ENCODE assay signal across 30 cellular contexts in genomic region chr19:17351815-17352435, GRCh38. TPM values are rescaled to one million over a fixed set of nuclear protein-coding genes. Genes with fewer than 3 reads are reported as not detected.
DNase-seq lines count a peak whose midpoint lies in the region; ATAC-seq and TF ChIP-seq lines count a peak whose summit lies in the region.
"Had no signal": no experiment of that assay in that cellular context is flagged by ENCODE, and none has a peak within 500 bp of the region (broad histone marks: within the 10 kb centered on the region; RNA-seq: fewer than 3 reads in every experiment).

No MANE protein-coding gene starts in this region.

- H3K36me3 ChIP-seq in spleen = peaks cover 0 to 32% (median 0%) of the 10 kb centered on the region in 6 donors
- H3K36me3 ChIP-seq: esophagus muscularis mucosa, heart right ventricle, MG63, pancreas, tibial nerve had no signal

- peaks cover 9 to 77% (median 53%) of the 10 kb centered on the region in 6 donors for H3K4me1 ChIP-seq in spleen
- H3K4me1 ChIP-seq: pancreas had no signal

- H3K27me3 ChIP-seq in spleen (replicated peaks in 1 of 7) = peaks cover 0 to 54% (median 3%) of the 10 kb centered on the region in 7 donors
- H3K27me3 ChIP-seq: MG63, pancreas had no signal

- DNase-seq in NCI-H82 (lab: John Stamatoyannopoulos, UW) = peak; percentile 50
- DNase-seq in NCI-H82 treated with DMSO at 0.1 percent for 48 hours (lab: John Stamatoyannopoulos, UW; ENCODE audit: unreplicated experiment) = no peak
- peak; percentile 38 for DNase-seq in RKO (ENCODE audit: low spot score)
- DNase-seq in spleen = no peak
- no peak for DNase-seq in NCI-H226
- DNase-seq: activated CD4-positive, alpha-beta T cell treated with anti-CD3 and anti-CD28 coated beads for 36 hours; activated gamma-delta T cell; activated T-cell treated with anti-CD3 and anti-CD28 coated beads, Interleukin-2, amount 50 U/mL, for 24 hours; caudate nucleus; endodermal cell; foreskin melanocyte; H9; heart right ventricle; KG1; MG63; natural killer cell; NCI-H2029; pancreas; retina; small intestine; stimulated activated CD4-positive, alpha-beta T cell treated with anti-CD3 and anti-CD28 coated beads, Interleukin-1b, Interleukin-23, amount 100 ng/mL, for 48 hours; T-helper 2 cell had no signal

- H3K9me3 ChIP-seq in spleen = no peaks in the 10 kb centered on the region
- H3K9me3 ChIP-seq: esophagus muscularis mucosa, heart right ventricle, MG63, pancreas, tibial nerve had no signal

- H3K4me3 ChIP-seq in spleen = no peak overlapping the region
- H3K4me3 ChIP-seq: esophagus muscularis mucosa, heart right ventricle, MG63, pancreas, tibial nerve had no signal

- 80 to 90% (median 84%) methylated on average over 35 to 45 of the region's 45 CpGs for whole genome bisulfite sequencing in spleen, 5 donors

- intact Hi-C loops in spleen (cut with DNase I; ENCODE audit: low total_unique reads) = no loop called here

- no peak for ATAC-seq in HG02571 (IDR thresholded peaks at IDR 0.05; ENCODE audit: unreplicated experiment)
- ATAC-seq: activated CD4-positive, alpha-beta T cell treated with anti-CD3 and anti-CD28 coated beads for 36 hours; natural killer cell; pancreas; SK-N-SH treated with all-trans-retinoic acid at 6 μM for 48 hours had no signal

- no peak for TF ChIP-seq CTCF in spleen (IDR thresholded peaks at IDR 0.05 in 8 of 11, conservative IDR thresholded peaks at IDR 0.05 in 3 of 11)

- no peak for TF ChIP-seq POLR2A in spleen (IDR thresholded peaks at IDR 0.05)

- peak overlapping the region in 5 of 8 donors; percentile 48 to 70 (median 67) for H3K27ac ChIP-seq in spleen
- H3K27ac ChIP-seq: esophagus muscularis mucosa, pancreas, tibial nerve had no signal

RNA-seq across cellular contexts. Expression of gene GTPBP3, which starts 14.6 kb away (rescaled TPM):
- total RNA-seq in spleen = 10 to 100 TPM; 19.4 to 44.1 (median 28.2) TPM
- polyA plus RNA-seq in spleen = 10 to 100 TPM; 13.0 to 24.5 (median 17.5) TPM

RNA-seq across cellular contexts. Expression of gene ANO8, which starts 17.3 kb away (rescaled TPM):
- 10 to 100 TPM in 2 of 7 donors, 1 to 10 TPM in 5; 6.5 to 12.0 (median 9.4) TPM for total RNA-seq in spleen
- polyA plus RNA-seq in spleen = 1 to 10 TPM; 1.1 to 4.4 (median 1.5) TPM

RNA-seq across cellular contexts. Expression of gene PLVAP, which starts 25.2 kb away (rescaled TPM):
- total RNA-seq in spleen = 100 to 1,000 TPM; 233 to 555 (median 350) TPM
- polyA plus RNA-seq in spleen = 10 to 100 TPM; 26.6 to 57.9 (median 46.6) TPM
- total RNA-seq: A172; activated CD4-positive, alpha-beta T cell treated with anti-CD3 and anti-CD28 coated beads for 36 hours; activated CD8-positive, alpha-beta memory T cell treated with anti-CD3 and anti-CD28 coated beads for 36 hours; H9 had no signal

RNA-seq across cellular contexts. Expression of gene CCDC194, which starts 42.1 kb away (rescaled TPM):
- total RNA-seq in spleen = 1 to 10 TPM in 6 of 7 donors, not detected in 1; 1.0 to 2.2 (median 1.7) TPM
- polyA plus RNA-seq in spleen = under 1 TPM; 0.13 to 0.18 (median 0.15) TPM
- total RNA-seq: A172, esophagus muscularis mucosa, kidney epithelial cell, lower leg skin had no signal
- polyA plus RNA-seq: pancreas had no signal

RNA-seq across cellular contexts. Expression of gene DDA1, which starts 42.6 kb away (rescaled TPM):
- total RNA-seq in spleen = 10 to 100 TPM; 10.5 to 25.6 (median 22.4) TPM
- 10 to 100 TPM; 28.7 to 42.2 (median 37.7) TPM for polyA plus RNA-seq in spleen

Comparison
In these comparisons a context has a peak if more than half of its experiments do, and no peak if none do; other contexts are left out.
1. DNase-seq: peak in NCI-H82 (single experiment) and RKO (single experiment); none in NCI-H82 treated with DMSO at 0.1 percent for 48 hours (single experiment), spleen (single experiment) and NCI-H226 (single experiment).